1 cellular context compared by ENCODE assay signal in genomic region chr2:70984576-70985282, GRCh38.
TF ChIP-seq lines count a peak whose summit lies in the region.

No MANE protein-coding gene starts in this region.

TF ChIP-seq in HepG2, 621 proteins besides CTCF, POLR2A, EP300 and RAD21 (continued from another document):
- TF ChIP-seq, protein P1, sequence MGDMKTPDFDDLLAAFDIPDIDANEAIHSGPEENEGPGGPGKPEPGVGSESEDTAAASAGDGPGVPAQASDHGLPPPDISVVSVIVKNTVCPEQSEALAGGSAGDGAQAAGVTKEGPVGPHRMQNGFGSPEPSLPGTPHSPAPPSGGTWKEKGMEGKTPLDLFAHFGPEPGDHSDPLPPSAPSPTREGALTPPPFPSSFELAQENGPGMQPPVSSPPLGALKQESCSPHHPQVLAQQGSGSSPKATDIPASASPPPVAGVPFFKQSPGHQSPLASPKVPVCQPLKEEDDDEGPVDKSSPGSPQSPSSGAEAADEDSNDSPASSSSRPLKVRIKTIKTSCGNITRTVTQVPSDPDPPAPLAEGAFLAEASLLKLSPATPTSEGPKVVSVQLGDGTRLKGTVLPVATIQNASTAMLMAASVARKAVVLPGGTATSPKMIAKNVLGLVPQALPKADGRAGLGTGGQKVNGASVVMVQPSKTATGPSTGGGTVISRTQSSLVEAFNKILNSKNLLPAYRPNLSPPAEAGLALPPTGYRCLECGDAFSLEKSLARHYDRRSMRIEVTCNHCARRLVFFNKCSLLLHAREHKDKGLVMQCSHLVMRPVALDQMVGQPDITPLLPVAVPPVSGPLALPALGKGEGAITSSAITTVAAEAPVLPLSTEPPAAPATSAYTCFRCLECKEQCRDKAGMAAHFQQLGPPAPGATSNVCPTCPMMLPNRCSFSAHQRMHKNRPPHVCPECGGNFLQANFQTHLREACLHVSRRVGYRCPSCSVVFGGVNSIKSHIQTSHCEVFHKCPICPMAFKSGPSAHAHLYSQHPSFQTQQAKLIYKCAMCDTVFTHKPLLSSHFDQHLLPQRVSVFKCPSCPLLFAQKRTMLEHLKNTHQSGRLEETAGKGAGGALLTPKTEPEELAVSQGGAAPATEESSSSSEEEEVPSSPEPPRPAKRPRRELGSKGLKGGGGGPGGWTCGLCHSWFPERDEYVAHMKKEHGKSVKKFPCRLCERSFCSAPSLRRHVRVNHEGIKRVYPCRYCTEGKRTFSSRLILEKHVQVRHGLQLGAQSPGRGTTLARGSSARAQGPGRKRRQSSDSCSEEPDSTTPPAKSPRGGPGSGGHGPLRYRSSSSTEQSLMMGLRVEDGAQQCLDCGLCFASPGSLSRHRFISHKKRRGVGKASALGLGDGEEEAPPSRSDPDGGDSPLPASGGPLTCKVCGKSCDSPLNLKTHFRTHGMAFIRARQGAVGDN (CRISPR knock-in tag; IDR thresholded peaks at IDR 0.05), result peak; percentile 31; the same call in 1 of the 2 replicates
- TF ChIP-seq ZSCAN20 (CRISPR knock-in tag; IDR thresholded peaks at IDR 0.05; ENCODE audit: borderline replicate concordance), result no peak
- TF ChIP-seq XRCC5 (optimal IDR thresholded peaks at IDR 0.05; ENCODE audit: low read length), result peak; percentile 82
- no peak for TF ChIP-seq TCF12 (IDR thresholded peaks at IDR 0.05)
- no peak for TF ChIP-seq TCF12 (CRISPR knock-in tag; IDR thresholded peaks at IDR 0.05)
- no peak for TF ChIP-seq SMARCE1 (IDR thresholded peaks at IDR 0.05; ENCODE audit: borderline replicate concordance)
- TF ChIP-seq MZF1 (CRISPR knock-in tag; IDR thresholded peaks at IDR 0.05; ENCODE audit: borderline replicate concordance), result no peak
- TF ChIP-seq TAF1 (CRISPR knock-in tag; IDR thresholded peaks at IDR 0.05), result no peak
- 0 out of 2 replicates have a peak, but pooled peaks have one; percentile 39 for TF ChIP-seq POGZ (CRISPR knock-in tag; IDR thresholded peaks at IDR 0.05)
- no peak for TF ChIP-seq ZNF44 (CRISPR knock-in tag; IDR thresholded peaks at IDR 0.05)
- TF ChIP-seq NFKB2 (CRISPR knock-in tag; IDR thresholded peaks at IDR 0.05; ENCODE audit: borderline replicate concordance), result 0 out of 2 replicates have a peak, but pooled peaks have one; percentile 30
- TF ChIP-seq ZSCAN9 (CRISPR knock-in tag; IDR thresholded peaks at IDR 0.05; ENCODE audit: borderline replicate concordance), result no peak
- TF ChIP-seq SMAD3 (CRISPR knock-in tag; IDR thresholded peaks at IDR 0.05), result no peak
- no peak for TF ChIP-seq MIXL1 (CRISPR knock-in tag; IDR thresholded peaks at IDR 0.05)
- TF ChIP-seq MEF2D (CRISPR knock-in tag; IDR thresholded peaks at IDR 0.05), result no peak
- TF ChIP-seq, protein P2, sequence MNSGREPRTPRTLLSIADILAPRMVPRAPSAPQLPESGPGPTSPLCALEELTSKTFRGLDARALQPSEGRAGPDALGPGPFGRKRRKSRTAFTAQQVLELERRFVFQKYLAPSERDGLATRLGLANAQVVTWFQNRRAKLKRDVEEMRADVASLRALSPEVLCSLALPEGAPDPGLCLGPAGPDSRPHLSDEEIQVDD (CRISPR knock-in tag; IDR thresholded peaks at IDR 0.05; ENCODE audit: borderline replicate concordance), result no peak
- TF ChIP-seq ZNF24 (IDR thresholded peaks at IDR 0.05), result no peak
- TF ChIP-seq YEATS2 (CRISPR knock-in tag; IDR thresholded peaks at IDR 0.05; ENCODE audit: borderline replicate concordance), result no peak
- TF ChIP-seq HNRNPH1 (optimal IDR thresholded peaks at IDR 0.05; ENCODE audit: low read depth, low read length), result no peak
- 0 out of 2 replicates have a peak, but pooled peaks have one; percentile 44 for TF ChIP-seq ZHX1 (CRISPR knock-in tag; IDR thresholded peaks at IDR 0.05; ENCODE audit: low read depth)
- no peak for TF ChIP-seq PAF1 (CRISPR knock-in tag; IDR thresholded peaks at IDR 0.05)
- peak; percentile 52; the same call in 1 of the 2 replicates for TF ChIP-seq RBFOX2 (IDR thresholded peaks at IDR 0.05; ENCODE audit: low read depth, low read length)
- no peak for TF ChIP-seq MED1 (CRISPR knock-in tag; IDR thresholded peaks at IDR 0.05)
